Comparison of ENCODE assay signal across 26 cellular contexts in genomic region chr12:109753959-109754358, GRCh38.
"Had no signal": no experiment of that assay in that cellular context is flagged by ENCODE, and none has a peak within 500 bp of the region (broad histone marks: within the 10 kb centered on the region; RNA-seq: fewer than 3 reads in every experiment).

No MANE protein-coding gene starts in this region.

- H3K4me3 ChIP-seq: body of pancreas, dorsolateral prefrontal cortex, esophagus squamous epithelium, gastrocnemius medialis, heart left ventricle, ovary, psoas muscle, right atrium auricular region, tibial artery had no signal

- DNase-seq: activated B cell treated with CpG ODN at 0.5 μM for 24 hours; activated CD4-positive, alpha-beta T cell treated with anti-CD3 and anti-CD28 coated beads for 36 hours; activated CD4-positive, alpha-beta T cell treated with anti-CD3 and anti-CD28 coated beads, Interleukin-2, amount 50 U/mL, for 4 hours; activated CD8-positive, alpha-beta memory T cell treated with anti-CD3 and anti-CD28 coated beads for 24 hours; activated naive CD4-positive, alpha-beta T cell treated with anti-CD3 and anti-CD28 coated beads, Interleukin-2, amount 50 U/mL, for 16 hours; activated naive CD8-positive, alpha-beta T cell treated with anti-CD3 and anti-CD28 coated beads, Interleukin-2, amount 50 U/mL, for 24 hours; activated T-cell treated with anti-CD3 and anti-CD28 coated beads, Interleukin-2, amount 50 U/mL, for 24 hours; anterior cingulate cortex; central memory CD4-positive, alpha-beta T cell; effector memory CD8-positive, alpha-beta T cell; esophagus squamous epithelium; gastrocnemius medialis; midbrain; natural killer cell; stimulated activated CD4-positive, alpha-beta T cell treated with anti-CD3 and anti-CD28 coated beads, Interleukin-1b, Interleukin-23, amount 100 ng/mL, for 48 hours; T-cell had no signal

- H3K4me1 ChIP-seq: esophagus squamous epithelium, gastrocnemius medialis, psoas muscle, tibial artery had no signal

- H3K27ac ChIP-seq: body of pancreas, esophagus squamous epithelium, gastrocnemius medialis, heart left ventricle, ovary, psoas muscle, right atrium auricular region, tibial artery had no signal

- ATAC-seq: activated CD4-positive, alpha-beta T cell treated with anti-CD3 and anti-CD28 coated beads for 36 hours; activated naive CD8-positive, alpha-beta T cell treated with anti-CD3 and anti-CD28 coated beads, Interleukin-2, amount 50 U/mL, for 24 hours; activated T-helper 17 cell treated with anti-CD3 and anti-CD28 coated beads, Interleukin-2, amount 50 U/mL, for 72 hours; body of pancreas; effector memory CD8-positive, alpha-beta T cell; gastrocnemius medialis; natural killer cell; psoas muscle; T-cell had no signal

- H3K4me1 Mint-ChIP-seq: activated B cell treated with CpG ODN at 0.5 μM for 24 hours; activated CD4-positive, alpha-beta T cell treated with anti-CD3 and anti-CD28 coated beads for 36 hours; activated naive CD8-positive, alpha-beta T cell treated with anti-CD3 and anti-CD28 coated beads, Interleukin-2, amount 50 U/mL, for 24 hours; activated T-helper 17 cell treated with anti-CD3 and anti-CD28 coated beads, Interleukin-2, amount 50 U/mL, for 72 hours; natural killer cell; T-cell had no signal

- H3K27ac Mint-ChIP-seq: activated B cell treated with CpG ODN at 0.5 μM for 24 hours; activated CD4-positive, alpha-beta T cell treated with anti-CD3 and anti-CD28 coated beads for 36 hours; activated naive CD8-positive, alpha-beta T cell treated with anti-CD3 and anti-CD28 coated beads, Interleukin-2, amount 50 U/mL, for 24 hours; activated T-cell treated with anti-CD3 and anti-CD28 coated beads, Interleukin-2, amount 50 U/mL, for 24 hours; activated T-helper 17 cell treated with anti-CD3 and anti-CD28 coated beads, Interleukin-2, amount 50 U/mL, for 72 hours; effector memory CD8-positive, alpha-beta T cell; natural killer cell; stimulated activated naive CD8-positive, alpha-beta T cell treated with anti-CD3 and anti-CD28 coated beads, Interleukin-15, Interleukin-2, amounts not matched to agents 100 ng/mL and 50 ng/mL, for 24 hours; T-cell; T-helper 2 cell treated with Interferon-gamma antibody and Interleukin-4, amounts not matched to agents 5 μg/mL and 100 μg/mL, for 36 hours had no signal

- H3K27me3 ChIP-seq: body of pancreas, dorsolateral prefrontal cortex, gastrocnemius medialis, heart left ventricle, ovary, right atrium auricular region had no signal

- H3K36me3 ChIP-seq: esophagus squamous epithelium, gastrocnemius medialis, heart left ventricle, ovary, right atrium auricular region, tibial artery had no signal

- H3K4me3 Mint-ChIP-seq: activated B cell treated with CpG ODN at 0.5 μM for 24 hours; activated CD4-positive, alpha-beta T cell treated with anti-CD3 and anti-CD28 coated beads for 36 hours; activated naive CD8-positive, alpha-beta T cell treated with anti-CD3 and anti-CD28 coated beads, Interleukin-2, amount 50 U/mL, for 24 hours; activated T-cell treated with anti-CD3 and anti-CD28 coated beads, Interleukin-2, amount 50 U/mL, for 24 hours; activated T-helper 17 cell treated with anti-CD3 and anti-CD28 coated beads, Interleukin-2, amount 50 U/mL, for 72 hours; effector memory CD8-positive, alpha-beta T cell; natural killer cell; stimulated activated naive CD8-positive, alpha-beta T cell treated with anti-CD3 and anti-CD28 coated beads, Interleukin-15, Interleukin-2, amounts not matched to agents 100 ng/mL and 50 ng/mL, for 24 hours; T-cell; T-helper 2 cell treated with Interferon-gamma antibody and Interleukin-4, amounts not matched to agents 5 μg/mL and 100 μg/mL, for 36 hours had no signal

- H3K27me3 Mint-ChIP-seq: activated naive CD8-positive, alpha-beta T cell treated with anti-CD3 and anti-CD28 coated beads, Interleukin-2, amount 50 U/mL, for 24 hours had no signal

- H3K9me3 ChIP-seq: body of pancreas, gastrocnemius medialis, ovary had no signal
